In the genomic region with DNA sequence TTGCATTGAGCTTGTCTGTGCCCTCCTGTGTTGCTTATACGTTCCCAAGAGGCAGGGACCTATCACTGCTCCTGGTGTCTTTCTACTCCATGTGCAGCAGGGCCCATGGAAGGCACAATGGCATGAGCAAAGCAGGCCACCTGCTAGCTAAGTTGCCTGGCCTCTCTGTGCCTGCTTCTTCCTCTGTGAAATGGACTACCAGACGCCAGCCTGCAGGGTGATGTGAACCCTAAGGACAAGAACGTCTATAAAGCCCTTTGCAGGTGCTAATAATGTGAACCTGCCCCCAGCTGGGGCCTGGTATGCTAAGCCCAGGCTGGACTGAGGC, we compare ENCODE assay signal across 15 cellular contexts. TPM values are rescaled to one million over a fixed set of nuclear protein-coding genes. Genes with fewer than 3 reads are reported as not detected.
A peak's percentile ranks its signal among the peaks of the same experiment; 100 is the strongest.
DNase-seq lines count a peak whose midpoint lies in the region; ATAC-seq, FAIRE-seq and TF ChIP-seq lines count a peak whose summit lies in the region.
"Had no signal": no experiment of that assay in that cellular context is flagged by ENCODE, and none has a peak within 500 bp of the region (broad histone marks: within the 10 kb centered on the region; RNA-seq: fewer than 3 reads in every experiment).

No MANE protein-coding gene starts in this region.

- H3K4me3 ChIP-seq in body of pancreas: no peak overlapping the region
- H3K4me3 ChIP-seq in osteoblast (ENCODE audit: insufficient read depth, low read length): no peak overlapping the region
- no peak overlapping the region for H3K4me3 ChIP-seq in MG63
- H3K4me3 ChIP-seq: gastroesophageal sphincter had no signal

- TF ChIP-seq POLR2A in GM12891 (IDR thresholded peaks at IDR 0.05; ENCODE audit: low read depth, low read length) (no peak; the same call in 1 of the 2 replicates), body of pancreas (IDR thresholded peaks at IDR 0.05) (no peak)

- H3K36me3 ChIP-seq in body of pancreas (replicated peaks in 1 of 2; ENCODE audit: insufficient read depth in 1 of 2, low read depth in 2 of 2): peaks cover 0 to 17% of the 10 kb centered on the region in 2 donors
- peaks cover 39% of the 10 kb centered on the region for H3K36me3 ChIP-seq in osteoblast (ENCODE audit: insufficient read depth, low read length)
- H3K36me3 ChIP-seq in MG63: peaks cover 21% of the 10 kb centered on the region

- peaks cover 60% of the 10 kb centered on the region for H4K20me1 ChIP-seq in osteoblast (ENCODE audit: insufficient read depth, low read length)

- H3K4me1 ChIP-seq in body of pancreas: peaks cover 52% of the 10 kb centered on the region
- peaks cover 17% of the 10 kb centered on the region for H3K4me1 ChIP-seq in osteoblast (ENCODE audit: insufficient read depth, low read length)

- FAIRE-seq in GM12891 (lab: Jason Lieb, UNC): no peak
- FAIRE-seq: endometrium had no signal

- intact Hi-C loops in body of pancreas (cut with DNase I): no loop called here

- no peaks in the 10 kb centered on the region for H3K27me3 Mint-ChIP-seq in T-helper 2 cell treated with Interferon-gamma antibody and Interleukin-4, amounts not matched to agents 5 μg/mL and 100 μg/mL, for 36 hours (ENCODE audit: low read depth)
- H3K27me3 Mint-ChIP-seq in stimulated activated naive CD8-positive, alpha-beta T cell treated with anti-CD3 and anti-CD28 coated beads, Interleukin-15, amount 100 ng/mL, for 72 hours: no peaks in the 10 kb centered on the region
- H3K27me3 Mint-ChIP-seq: stimulated activated naive CD8-positive, alpha-beta T cell treated with anti-CD3 and anti-CD28 coated beads, Interleukin-15, Interleukin-2, amounts not matched to agents 100 ng/mL and 50 ng/mL, for 24 hours had no signal

- H3K27me3 ChIP-seq in body of pancreas (no peaks in the 10 kb centered on the region), osteoblast (ENCODE audit: insufficient read depth, low read length) (no peaks in the 10 kb centered on the region), MG63 (no peaks in the 10 kb centered on the region)
- H3K27me3 ChIP-seq: gastroesophageal sphincter had no signal

- peaks cover 36% of the 10 kb centered on the region for H3K36me3 Mint-ChIP-seq in T-helper 2 cell treated with Interferon-gamma antibody and Interleukin-4, amounts not matched to agents 5 μg/mL and 100 μg/mL, for 36 hours (ENCODE audit: low read depth)

- DNase-seq in T-helper 2 cell treated with Interferon-gamma antibody and Interleukin-4, amounts not matched to agents 5 μg/mL and 100 μg/mL, for 36 hours (ENCODE audit: low spot score): no peak
- no peak for DNase-seq in T-helper 2 cell
- no peak for DNase-seq in GM12891 (ENCODE audit: insufficient read length, low spot score)
- DNase-seq in body of pancreas: no peak
- DNase-seq in osteoblast (ENCODE audit: insufficient read length, low spot score, missing footprints): no peak
- DNase-seq in stimulated activated naive CD8-positive, alpha-beta T cell treated with anti-CD3 and anti-CD28 coated beads, Interleukin-15, amount 100 ng/mL, for 72 hours: no peak
- no peak for DNase-seq in MG63
- no peak for DNase-seq in activated gamma-delta T cell treated with Interleukin-2 at 50 U/mL for 16 hours
- DNase-seq: activated CD4-positive, alpha-beta T cell treated with anti-CD3 and anti-CD28 coated beads for 4 hours; NCI-H1694; NCI-H524 treated with DMSO at 0.1 percent for 48 hours had no signal

- ATAC-seq in body of pancreas: no peak
- no peak for ATAC-seq in stimulated activated naive CD8-positive, alpha-beta T cell treated with anti-CD3 and anti-CD28 coated beads, Interleukin-15, amount 100 ng/mL, for 72 hours
- ATAC-seq: gastroesophageal sphincter had no signal

- H3K27ac Mint-ChIP-seq in T-helper 2 cell treated with Interferon-gamma antibody and Interleukin-4, amounts not matched to agents 5 μg/mL and 100 μg/mL, for 36 hours: peak overlapping the region; percentile 4
- H3K27ac Mint-ChIP-seq in stimulated activated naive CD8-positive, alpha-beta T cell treated with anti-CD3 and anti-CD28 coated beads, Interleukin-15, amount 100 ng/mL, for 72 hours: peak overlapping the region in 1 of 2 donors; percentile 60

- no peak overlapping the region for H3K4me2 ChIP-seq in osteoblast (ENCODE audit: insufficient read depth, low read length)

- no peaks in the 10 kb centered on the region for H3K9me3 Mint-ChIP-seq in T-helper 2 cell treated with Interferon-gamma antibody and Interleukin-4, amounts not matched to agents 5 μg/mL and 100 μg/mL, for 36 hours
- H3K9me3 Mint-ChIP-seq in stimulated activated naive CD8-positive, alpha-beta T cell treated with anti-CD3 and anti-CD28 coated beads, Interleukin-15, amount 100 ng/mL, for 72 hours: no peaks in the 10 kb centered on the region
- H3K9me3 Mint-ChIP-seq: stimulated activated naive CD8-positive, alpha-beta T cell treated with anti-CD3 and anti-CD28 coated beads, Interleukin-15, Interleukin-2, amounts not matched to agents 100 ng/mL and 50 ng/mL, for 24 hours had no signal

- 70 to 80% methylated on average over 1 to 3 of the region's 3 CpGs for WGBS in body of pancreas, 2 donors

- H3K9me3 ChIP-seq in body of pancreas: no peaks in the 10 kb centered on the region
- no peaks in the 10 kb centered on the region for H3K9me3 ChIP-seq in osteoblast (ENCODE audit: low read depth, low read length)
- H3K9me3 ChIP-seq in MG63: no peaks in the 10 kb centered on the region
- H3K9me3 ChIP-seq: gastroesophageal sphincter had no signal

- H3K4me1 Mint-ChIP-seq in T-helper 2 cell treated with Interferon-gamma antibody and Interleukin-4, amounts not matched to agents 5 μg/mL and 100 μg/mL, for 36 hours (ENCODE audit: low read depth): peaks cover 27% of the 10 kb centered on the region
- H3K4me1 Mint-ChIP-seq in stimulated activated naive CD8-positive, alpha-beta T cell treated with anti-CD3 and anti-CD28 coated beads, Interleukin-15, amount 100 ng/mL, for 72 hours: peaks cover 38% of the 10 kb centered on the region

- no peak for TF ChIP-seq CTCF in body of pancreas (IDR thresholded peaks at IDR 0.05)
- TF ChIP-seq CTCF in osteoblast (IDR thresholded peaks at IDR 0.05; ENCODE audit: extremely low read depth, low read depth, low read length): no peak

- H3K79me2 ChIP-seq in osteoblast (ENCODE audit: insufficient read depth, low read length): peaks cover 82% of the 10 kb centered on the region

- H3K4me3 Mint-ChIP-seq in T-helper 2 cell treated with Interferon-gamma antibody and Interleukin-4, amounts not matched to agents 5 μg/mL and 100 μg/mL, for 36 hours: no peak overlapping the region
- no peak overlapping the region for H3K4me3 Mint-ChIP-seq in stimulated activated naive CD8-positive, alpha-beta T cell treated with anti-CD3 and anti-CD28 coated beads, Interleukin-15, amount 100 ng/mL, for 72 hours
- H3K4me3 Mint-ChIP-seq: stimulated activated naive CD8-positive, alpha-beta T cell treated with anti-CD3 and anti-CD28 coated beads, Interleukin-15, Interleukin-2, amounts not matched to agents 100 ng/mL and 50 ng/mL, for 24 hours had no signal

- no peak overlapping the region for H2AFZ ChIP-seq in osteoblast (ENCODE audit: low read length)

- peak overlapping the region; percentile 16 to 61 (median 48) for H3K27ac ChIP-seq in body of pancreas
- peak overlapping the region; percentile 58 for H3K27ac ChIP-seq in osteoblast (ENCODE audit: low read depth, low read length)
- H3K27ac ChIP-seq: 22Rv1, gastroesophageal sphincter had no signal

TF ChIP-seq in GM12891, 5 proteins besides CTCF, POLR2A, EP300 and RAD21:
- TF ChIP-seq POU2F2 (IDR thresholded peaks at IDR 0.05; ENCODE audit: low read depth, low read length) (no peak), SPI1 (IDR thresholded peaks at IDR 0.05; ENCODE audit: low read depth, low read length) (no peak), POLR2AphosphoS5 (IDR thresholded peaks at IDR 0.05; ENCODE audit: low read depth, low read length) (0 out of 2 replicates have a peak, but pooled peaks have one; percentile 19)

RNA-seq across cellular contexts. Expression of a gene that starts 4.1 kb away (rescaled TPM):
- 60.7 TPM for polyA plus RNA-seq in GM12891 (2012; ENCODE audit: low read depth, missing spikeins)
- total RNA-seq in body of pancreas: 10 to 100 TPM; 44.4 to 58.7 TPM
- total RNA-seq in osteoblast: 146 and 155 TPM in 2 replicates
- 66.8 and 128 TPM in 2 replicates for total RNA-seq in MG63 (2014; rRNA removed; shearing (Covaris generic); ENCODE audit: low replicate concordance)

RNA-seq across cellular contexts. Expression of a gene that starts 4.9 kb away (rescaled TPM):
- polyA plus RNA-seq in GM12891 (2012; ENCODE audit: low read depth, missing spikeins): 167 TPM
- total RNA-seq in body of pancreas (10 to 100 TPM; 30.4 to 65.6 TPM), osteoblast (51.9 and 57.5 TPM in 2 replicates)
- total RNA-seq in MG63 (2014; rRNA removed; shearing (Covaris generic); ENCODE audit: low replicate concordance): 75.1 and 110 TPM in 2 replicates

RNA-seq across cellular contexts. Expression of a gene that starts 42.0 kb away (rescaled TPM):
- polyA plus RNA-seq in GM12891 (2012; ENCODE audit: low read depth, missing spikeins): 1.5 TPM
- 10 to 100 TPM; 20.8 to 33.9 TPM for total RNA-seq in body of pancreas
- total RNA-seq in osteoblast: 5.1 and 8.5 TPM in 2 replicates
- 5.9 TPM in 1 of 2 replicates, not detected in the other for total RNA-seq in MG63 (2014; rRNA removed; shearing (Covaris generic); ENCODE audit: low replicate concordance)

RNA-seq across cellular contexts. Expression of a gene that starts 52.1 kb away (rescaled TPM):
- 36.6 TPM for polyA plus RNA-seq in GM12891 (2012; ENCODE audit: low read depth, missing spikeins)
- total RNA-seq in body of pancreas (10 to 100 TPM; 45.4 to 58.7 TPM), osteoblast (0.36 and 0.59 TPM in 2 replicates)
- total RNA-seq in MG63 (2014; rRNA removed; shearing (Covaris generic); ENCODE audit: low replicate concordance): 2.2 TPM in 1 of 2 replicates, not detected in the other

RNA-seq across cellular contexts. Expression of a gene that starts 55.7 kb away (rescaled TPM):
- 7.6 TPM for polyA plus RNA-seq in GM12891 (2012; ENCODE audit: low read depth, missing spikeins)
- total RNA-seq in body of pancreas (under 1 TPM in 1 of 2 donors, not detected in 1; 0.52 TPM), osteoblast (under 0.01 TPM in 1 of 2 replicates, not detected in the other)
- not detected in 2 replicates for total RNA-seq in MG63 (2014; rRNA removed; shearing (Covaris generic); ENCODE audit: low replicate concordance)
